Comparison of ENCODE assay signal across 11 cellular contexts in the genomic region with DNA sequence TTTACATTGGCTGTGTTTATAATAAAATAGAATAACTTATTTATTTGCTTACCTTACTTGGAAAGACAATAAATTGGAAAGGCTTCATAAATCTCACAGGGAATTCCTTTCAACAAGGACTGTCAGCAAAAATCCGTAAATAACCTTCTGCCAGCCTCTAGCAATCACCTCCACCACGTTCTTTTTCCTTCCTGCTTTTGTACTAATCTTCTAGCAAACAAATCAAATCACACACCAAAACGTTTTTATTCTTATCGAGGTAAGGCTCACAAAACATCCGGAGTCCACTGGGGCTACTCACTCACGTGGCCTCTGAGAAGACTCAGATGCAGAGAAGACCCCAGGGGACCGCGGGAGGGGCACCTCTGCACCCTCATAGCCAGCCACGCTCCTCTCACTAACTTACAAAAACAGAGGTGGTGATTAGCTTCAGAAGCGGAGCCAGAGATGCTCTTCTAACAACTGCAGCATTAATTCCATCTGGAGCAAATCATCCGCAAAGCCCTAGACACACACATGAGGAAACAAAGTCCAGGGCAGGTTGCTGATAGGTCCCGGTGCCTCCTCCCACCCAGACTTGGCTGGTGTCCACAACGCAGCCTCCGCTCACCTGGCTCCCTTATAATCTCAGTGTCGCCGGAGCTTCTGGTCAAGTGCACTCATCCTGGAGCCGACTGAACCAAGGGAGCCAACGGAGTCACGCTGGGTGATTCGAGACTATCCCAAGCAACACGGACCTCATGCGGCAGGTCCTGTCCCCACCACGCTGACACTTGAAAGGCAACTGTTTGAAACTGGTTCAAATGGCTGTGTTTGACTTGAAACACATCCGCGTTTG. TPM values are rescaled to one million over a fixed set of nuclear protein-coding genes. Genes with fewer than 3 reads are reported as not detected.
A peak's percentile ranks its signal among the peaks of the same experiment; 100 is the strongest.
DNase-seq lines count a peak whose midpoint lies in the region; ATAC-seq and TF ChIP-seq lines count a peak whose summit lies in the region.
"Had no signal": no experiment of that assay in that cellular context is flagged by ENCODE, and none has a peak within 500 bp of the region (broad histone marks: within the 10 kb centered on the region; RNA-seq: fewer than 3 reads in every experiment).

No MANE protein-coding gene starts in this region.

- H3K4me3 Mint-ChIP-seq in progenitor cell of endocrine pancreas (ENCODE audit: low read depth), result no peak overlapping the region
- no peak overlapping the region for H3K4me3 Mint-ChIP-seq in activated naive CD4-positive, alpha-beta T cell treated with anti-CD3 and anti-CD28 coated beads for 36 hours
- H3K4me3 Mint-ChIP-seq: T-helper 2 cell treated with Interferon-gamma antibody and Interleukin-4, amounts not matched to agents 5 μg/mL and 100 μg/mL, for 36 hours had no signal

- no peaks in the 10 kb centered on the region for H3K9me3 ChIP-seq in HEK293 (ENCODE audit: control insufficient read depth, insufficient read depth, low read depth, low read length)
- no peaks in the 10 kb centered on the region for H3K9me3 ChIP-seq in heart left ventricle

- intact Hi-C loops in heart left ventricle (cut with DNase I), result loop anchor here in 1 of 10 donors (10.0 kb wide), 1 partner anchor 53 kb away; no protein-coding TSS in a partner anchor
- intact Hi-C loops in activated naive CD4-positive, alpha-beta T cell treated with anti-CD3 and anti-CD28 coated beads for 36 hours (cut with micrococcal nuclease), result no loop called here

- 29 to 40% (median 34%) methylated on average over 25 of the region's 25 CpGs for WGBS in heart left ventricle, 4 donors

- H3K27me3 ChIP-seq in heart left ventricle, result no peaks in the 10 kb centered on the region

- peaks cover 5 to 42% of the 10 kb centered on the region in 2 experiments; a peak in 2 of 3 replicates for H3K36me3 ChIP-seq in HEK293 (ENCODE audit: control insufficient read depth in 2 of 2, insufficient read depth in 1 of 2, low read length in 2 of 2)
- peaks cover 0 to 13% (median 7%) of the 10 kb centered on the region in 9 donors for H3K36me3 ChIP-seq in heart left ventricle

- peak; percentile 13 to 54 (median 46) for ATAC-seq in heart left ventricle

- peaks cover 34% of the 10 kb centered on the region for H3K4me1 Mint-ChIP-seq in progenitor cell of endocrine pancreas (ENCODE audit: low read depth)
- no peaks in the 10 kb centered on the region for H3K4me1 Mint-ChIP-seq in activated naive CD4-positive, alpha-beta T cell treated with anti-CD3 and anti-CD28 coated beads for 36 hours (ENCODE audit: low read depth)

- H3K4me1 ChIP-seq in HEK293 (ENCODE audit: control insufficient read depth, insufficient read depth, low read length) (peaks cover 12% of the 10 kb centered on the region), heart left ventricle (peaks cover 0 to 90% (median 45%) of the 10 kb centered on the region in 12 donors)

- H3K4me3 ChIP-seq in HEK293 (ENCODE audit: low read depth, low read length) (no peak overlapping the region), heart left ventricle (peak overlapping the region in 1 of 12 donors; percentile 6)

- TF ChIP-seq CTCF in HEK293 (tag by site-specific recombination; IDR thresholded peaks at IDR 0.05) (no peak), heart left ventricle (IDR thresholded peaks at IDR 0.05) (peak in 2 of 12 donors; percentile 8 to 20), progenitor cell of endocrine pancreas (IDR thresholded peaks at IDR 0.05; ENCODE audit: unreplicated experiment) (no peak)

- H3K27ac Mint-ChIP-seq in progenitor cell of endocrine pancreas, result peak overlapping the region; percentile 47
- H3K27ac Mint-ChIP-seq in activated naive CD4-positive, alpha-beta T cell treated with anti-CD3 and anti-CD28 coated beads for 36 hours, result no peak overlapping the region
- H3K27ac Mint-ChIP-seq: T-helper 2 cell treated with Interferon-gamma antibody and Interleukin-4, amounts not matched to agents 5 μg/mL and 100 μg/mL, for 36 hours had no signal

- no peaks in the 10 kb centered on the region for H3K27me3 Mint-ChIP-seq in progenitor cell of endocrine pancreas
- no peaks in the 10 kb centered on the region for H3K27me3 Mint-ChIP-seq in activated naive CD4-positive, alpha-beta T cell treated with anti-CD3 and anti-CD28 coated beads for 36 hours (ENCODE audit: low read depth)

- POLR2A ChIA-PET in HEK293 (lab: Yijun Ruan, JAX), result no interaction called here

- TF ChIP-seq POLR2A in heart left ventricle (IDR thresholded peaks at IDR 0.05), result no peak

- H3K27ac ChIP-seq in HEK293 (ENCODE audit: extremely low read depth, low read depth, low read length) (no peak overlapping the region), heart left ventricle (peak overlapping the region in 3 of 12 donors; percentile 17 to 52 (median 37))

- H3K9me3 Mint-ChIP-seq in progenitor cell of endocrine pancreas (ENCODE audit: low read depth), result no peaks in the 10 kb centered on the region
- no peaks in the 10 kb centered on the region for H3K9me3 Mint-ChIP-seq in activated naive CD4-positive, alpha-beta T cell treated with anti-CD3 and anti-CD28 coated beads for 36 hours
- H3K9me3 Mint-ChIP-seq: T-helper 2 cell treated with Interferon-gamma antibody and Interleukin-4, amounts not matched to agents 5 μg/mL and 100 μg/mL, for 36 hours had no signal

- CTCF ChIA-PET in HEK293 (lab: Yijun Ruan, JAX), result interaction anchor here (0.5 to 0.6 kb wide), 3 partner anchors 47 to 385 kb away, joined by 3 to 4 read pairs (median 3); no protein-coding TSS in a partner anchor
- CTCF ChIA-PET in activated naive CD4-positive, alpha-beta T cell treated with anti-CD3 and anti-CD28 coated beads for 36 hours (lab: Charles Lee), result no interaction called here

- DNase-seq in NCI-H2171 treated with DMSO at 0.1 percent for 48 hours (lab: John Stamatoyannopoulos, UW), result peak; percentile 90
- DNase-seq in heart left ventricle, result no peak
- no peak for DNase-seq in progenitor cell of endocrine pancreas (ENCODE audit: low spot score, unreplicated experiment)
- DNase-seq in activated CD4-positive, alpha-beta T cell treated with anti-CD3 and anti-CD28 coated beads, Interleukin-2, amount 50 U/mL, for 48 hours, result no peak
- no peak for DNase-seq in HK-2 (ENCODE audit: unreplicated experiment)
- no peak for DNase-seq in activated naive CD4-positive, alpha-beta T cell treated with anti-CD3 and anti-CD28 coated beads for 36 hours
- DNase-seq in epidermal melanocyte (ENCODE audit: insufficient read length, low spot score), result no peak
- DNase-seq: activated CD8-positive, alpha-beta memory T cell treated with anti-CD3 and anti-CD28 coated beads, Interleukin-2, amount 50 U/mL, for 4 hours had no signal

- peaks cover 5% of the 10 kb centered on the region for H3K36me3 Mint-ChIP-seq in progenitor cell of endocrine pancreas (ENCODE audit: insufficient read depth)
- no peaks in the 10 kb centered on the region for H3K36me3 Mint-ChIP-seq in activated naive CD4-positive, alpha-beta T cell treated with anti-CD3 and anti-CD28 coated beads for 36 hours (ENCODE audit: low read depth)

TF ChIP-seq in HEK293, 187 proteins besides CTCF, POLR2A, EP300 and RAD21 (continues in another document):
- TF ChIP-seq, protein P1, sequence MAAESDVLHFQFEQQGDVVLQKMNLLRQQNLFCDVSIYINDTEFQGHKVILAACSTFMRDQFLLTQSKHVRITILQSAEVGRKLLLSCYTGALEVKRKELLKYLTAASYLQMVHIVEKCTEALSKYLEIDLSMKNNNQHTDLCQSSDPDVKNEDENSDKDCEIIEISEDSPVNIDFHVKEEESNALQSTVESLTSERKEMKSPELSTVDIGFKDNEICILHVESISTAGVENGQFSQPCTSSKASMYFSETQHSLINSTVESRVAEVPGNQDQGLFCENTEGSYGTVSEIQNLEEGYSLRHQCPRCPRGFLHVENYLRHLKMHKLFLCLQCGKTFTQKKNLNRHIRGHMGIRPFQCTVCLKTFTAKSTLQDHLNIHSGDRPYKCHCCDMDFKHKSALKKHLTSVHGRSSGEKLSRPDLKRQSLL (tag by site-specific recombination; IDR thresholded peaks at IDR 0.05), result peak; percentile 38; the same call in 1 of the 2 replicates
- no peak for TF ChIP-seq ZNF146 (tag by site-specific recombination; IDR thresholded peaks at IDR 0.05)
- TF ChIP-seq, protein P2, sequence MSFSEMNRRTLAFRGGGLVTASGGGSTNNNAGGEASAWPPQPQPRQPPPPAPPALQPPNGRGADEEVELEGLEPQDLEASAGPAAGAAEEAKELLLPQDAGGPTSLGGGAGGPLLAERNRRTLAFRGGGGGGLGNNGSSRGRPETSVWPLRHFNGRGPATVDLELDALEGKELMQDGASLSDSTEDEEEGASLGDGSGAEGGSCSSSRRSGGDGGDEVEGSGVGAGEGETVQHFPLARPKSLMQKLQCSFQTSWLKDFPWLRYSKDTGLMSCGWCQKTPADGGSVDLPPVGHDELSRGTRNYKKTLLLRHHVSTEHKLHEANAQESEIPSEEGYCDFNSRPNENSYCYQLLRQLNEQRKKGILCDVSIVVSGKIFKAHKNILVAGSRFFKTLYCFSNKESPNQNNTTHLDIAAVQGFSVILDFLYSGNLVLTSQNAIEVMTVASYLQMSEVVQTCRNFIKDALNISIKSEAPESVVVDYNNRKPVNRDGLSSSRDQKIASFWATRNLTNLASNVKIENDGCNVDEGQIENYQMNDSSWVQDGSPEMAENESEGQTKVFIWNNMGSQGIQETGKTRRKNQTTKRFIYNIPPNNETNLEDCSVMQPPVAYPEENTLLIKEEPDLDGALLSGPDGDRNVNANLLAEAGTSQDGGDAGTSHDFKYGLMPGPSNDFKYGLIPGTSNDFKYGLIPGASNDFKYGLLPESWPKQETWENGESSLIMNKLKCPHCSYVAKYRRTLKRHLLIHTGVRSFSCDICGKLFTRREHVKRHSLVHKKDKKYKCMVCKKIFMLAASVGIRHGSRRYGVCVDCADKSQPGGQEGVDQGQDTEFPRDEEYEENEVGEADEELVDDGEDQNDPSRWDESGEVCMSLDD (tag by site-specific recombination; IDR thresholded peaks at IDR 0.05), result no peak
- TF ChIP-seq OSR2 (tag by site-specific recombination; IDR thresholded peaks at IDR 0.05), result peak; percentile 58; the same call in 1 of the 2 replicates
- no peak for TF ChIP-seq ZNF354C (tag by site-specific recombination; IDR thresholded peaks at IDR 0.05; ENCODE audit: borderline replicate concordance, low read depth)
- peak; percentile 46 for TF ChIP-seq ZIC2 (tag by site-specific recombination; IDR thresholded peaks at IDR 0.05)
- no peak for TF ChIP-seq ZNF292 (tag by site-specific recombination; IDR thresholded peaks at IDR 0.05; ENCODE audit: borderline replicate concordance, low read depth)
- TF ChIP-seq ZNF600 (tag by site-specific recombination; IDR thresholded peaks at IDR 0.05), result peak; percentile 74

RNA-seq across cellular contexts. Expression of a gene that starts 22.5 kb away (rescaled TPM):
- total RNA-seq in heart left ventricle (10 to 100 TPM; 23.9 to 45.5 (median 30.0) TPM), progenitor cell of endocrine pancreas (182 and 183 TPM in 2 replicates)
- 10 to 100 TPM; 10.1 to 29.1 TPM for polyA plus RNA-seq in heart left ventricle
- under 1 TPM; 0.19 to 0.42 TPM for total RNA-seq in activated naive CD4-positive, alpha-beta T cell treated with anti-CD3 and anti-CD28 coated beads for 36 hours
- total RNA-seq: OCI-LY7 had no signal

Comparison
In these comparisons a context has a peak if more than half of its experiments do, and no peak if none do; other contexts are left out.
1. RNA of a gene that starts 22.5 kb away (total RNA-seq): 182 to 183 TPM in progenitor cell of endocrine pancreas and 23.9 to 45.5 TPM in heart left ventricle; 0.19 to 0.42 TPM in activated naive CD4-positive, alpha-beta T cell treated with anti-CD3 and anti-CD28 coated beads for 36 hours; every median in the first group is over 10 times any median in the second.